In genomic region chr15:74443100-74443909, GRCh38 we compare ENCODE assay signal across 2 cellular contexts.
TF ChIP-seq lines count a peak whose summit lies in the region.

No MANE protein-coding gene starts in this region.

TF ChIP-seq in K562, 482 proteins besides CTCF, POLR2A, EP300 and RAD21:
- TF ChIP-seq FOSL1 (tag; conservative IDR thresholded peaks at IDR 0.05): no peak
- no peak for TF ChIP-seq RB1 (IDR thresholded peaks at IDR 0.05; ENCODE audit: low read depth)
- TF ChIP-seq SUPT5H (IDR thresholded peaks at IDR 0.05): no peak

TF ChIP-seq in HepG2, 621 proteins besides CTCF, POLR2A, EP300 and RAD21 (continues in another document):
- no peak for TF ChIP-seq ARID2 (CRISPR knock-in tag; IDR thresholded peaks at IDR 0.05; ENCODE audit: borderline replicate concordance)
- TF ChIP-seq HMGXB4 (CRISPR knock-in tag; IDR thresholded peaks at IDR 0.05; ENCODE audit: borderline replicate concordance in 1 of 2, low read depth in 1 of 2): peak; percentile 29 to 43; a peak in 1 of 4 replicates
- TF ChIP-seq ZNF557 (CRISPR knock-in tag; IDR thresholded peaks at IDR 0.05): no peak
- TF ChIP-seq ZNF207 (IDR thresholded peaks at IDR 0.05; ENCODE audit: borderline replicate concordance): no peak
- TF ChIP-seq ZNF251 (CRISPR knock-in tag; IDR thresholded peaks at IDR 0.05): no peak
- TF ChIP-seq AHR (CRISPR knock-in tag; IDR thresholded peaks at IDR 0.05): no peak
- TF ChIP-seq, protein P1, sequence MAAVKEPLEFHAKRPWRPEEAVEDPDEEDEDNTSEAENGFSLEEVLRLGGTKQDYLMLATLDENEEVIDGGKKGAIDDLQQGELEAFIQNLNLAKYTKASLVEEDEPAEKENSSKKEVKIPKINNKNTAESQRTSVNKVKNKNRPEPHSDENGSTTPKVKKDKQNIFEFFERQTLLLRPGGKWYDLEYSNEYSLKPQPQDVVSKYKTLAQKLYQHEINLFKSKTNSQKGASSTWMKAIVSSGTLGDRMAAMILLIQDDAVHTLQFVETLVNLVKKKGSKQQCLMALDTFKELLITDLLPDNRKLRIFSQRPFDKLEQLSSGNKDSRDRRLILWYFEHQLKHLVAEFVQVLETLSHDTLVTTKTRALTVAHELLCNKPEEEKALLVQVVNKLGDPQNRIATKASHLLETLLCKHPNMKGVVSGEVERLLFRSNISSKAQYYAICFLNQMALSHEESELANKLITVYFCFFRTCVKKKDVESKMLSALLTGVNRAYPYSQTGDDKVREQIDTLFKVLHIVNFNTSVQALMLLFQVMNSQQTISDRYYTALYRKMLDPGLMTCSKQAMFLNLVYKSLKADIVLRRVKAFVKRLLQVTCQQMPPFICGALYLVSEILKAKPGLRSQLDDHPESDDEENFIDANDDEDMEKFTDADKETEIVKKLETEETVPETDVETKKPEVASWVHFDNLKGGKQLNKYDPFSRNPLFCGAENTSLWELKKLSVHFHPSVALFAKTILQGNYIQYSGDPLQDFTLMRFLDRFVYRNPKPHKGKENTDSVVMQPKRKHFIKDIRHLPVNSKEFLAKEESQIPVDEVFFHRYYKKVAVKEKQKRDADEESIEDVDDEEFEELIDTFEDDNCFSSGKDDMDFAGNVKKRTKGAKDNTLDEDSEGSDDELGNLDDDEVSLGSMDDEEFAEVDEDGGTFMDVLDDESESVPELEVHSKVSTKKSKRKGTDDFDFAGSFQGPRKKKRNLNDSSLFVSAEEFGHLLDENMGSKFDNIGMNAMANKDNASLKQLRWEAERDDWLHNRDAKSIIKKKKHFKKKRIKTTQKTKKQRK (IDR thresholded peaks at IDR 0.05; ENCODE audit: low read length): no peak
- no peak for TF ChIP-seq SNAPC5 (CRISPR knock-in tag; IDR thresholded peaks at IDR 0.05; ENCODE audit: borderline replicate concordance)
- TF ChIP-seq ZMYM4 (CRISPR knock-in tag; IDR thresholded peaks at IDR 0.05): peak; percentile 41; the same call in 1 of the 2 replicates
- TF ChIP-seq, protein P2, sequence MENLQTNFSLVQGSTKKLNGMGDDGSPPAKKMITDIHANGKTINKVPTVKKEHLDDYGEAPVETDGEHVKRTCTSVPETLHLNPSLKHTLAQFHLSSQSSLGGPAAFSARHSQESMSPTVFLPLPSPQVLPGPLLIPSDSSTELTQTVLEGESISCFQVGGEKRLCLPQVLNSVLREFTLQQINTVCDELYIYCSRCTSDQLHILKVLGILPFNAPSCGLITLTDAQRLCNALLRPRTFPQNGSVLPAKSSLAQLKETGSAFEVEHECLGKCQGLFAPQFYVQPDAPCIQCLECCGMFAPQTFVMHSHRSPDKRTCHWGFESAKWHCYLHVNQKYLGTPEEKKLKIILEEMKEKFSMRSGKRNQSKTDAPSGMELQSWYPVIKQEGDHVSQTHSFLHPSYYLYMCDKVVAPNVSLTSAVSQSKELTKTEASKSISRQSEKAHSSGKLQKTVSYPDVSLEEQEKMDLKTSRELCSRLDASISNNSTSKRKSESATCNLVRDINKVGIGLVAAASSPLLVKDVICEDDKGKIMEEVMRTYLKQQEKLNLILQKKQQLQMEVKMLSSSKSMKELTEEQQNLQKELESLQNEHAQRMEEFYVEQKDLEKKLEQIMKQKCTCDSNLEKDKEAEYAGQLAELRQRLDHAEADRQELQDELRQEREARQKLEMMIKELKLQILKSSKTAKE (CRISPR knock-in tag; IDR thresholded peaks at IDR 0.05; ENCODE audit: borderline replicate concordance): peak; percentile 96
- TF ChIP-seq, protein P3, sequence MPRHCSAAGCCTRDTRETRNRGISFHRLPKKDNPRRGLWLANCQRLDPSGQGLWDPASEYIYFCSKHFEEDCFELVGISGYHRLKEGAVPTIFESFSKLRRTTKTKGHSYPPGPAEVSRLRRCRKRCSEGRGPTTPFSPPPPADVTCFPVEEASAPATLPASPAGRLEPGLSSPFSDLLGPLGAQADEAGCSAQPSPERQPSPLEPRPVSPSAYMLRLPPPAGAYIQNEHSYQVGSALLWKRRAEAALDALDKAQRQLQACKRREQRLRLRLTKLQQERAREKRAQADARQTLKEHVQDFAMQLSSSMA (CRISPR knock-in tag; IDR thresholded peaks at IDR 0.05): 0 out of 2 replicates have a peak, but pooled peaks have one; percentile 36
- no peak for TF ChIP-seq SIN3B (IDR thresholded peaks at IDR 0.05; ENCODE audit: low read length)
- TF ChIP-seq ZEB1 (IDR thresholded peaks at IDR 0.05; ENCODE audit: insufficient replicate concordance, low read depth): no peak
- no peak; the same call in 1 of the 2 replicates for TF ChIP-seq JUND (CRISPR knock-in tag; IDR thresholded peaks at IDR 0.05)
- peak; percentile 83; the same call in 1 of the 2 replicates for TF ChIP-seq CBFB (CRISPR knock-in tag; IDR thresholded peaks at IDR 0.05)
- TF ChIP-seq ZNF253 (CRISPR knock-in tag; IDR thresholded peaks at IDR 0.05; ENCODE audit: borderline replicate concordance): no peak
- TF ChIP-seq, protein P4, sequence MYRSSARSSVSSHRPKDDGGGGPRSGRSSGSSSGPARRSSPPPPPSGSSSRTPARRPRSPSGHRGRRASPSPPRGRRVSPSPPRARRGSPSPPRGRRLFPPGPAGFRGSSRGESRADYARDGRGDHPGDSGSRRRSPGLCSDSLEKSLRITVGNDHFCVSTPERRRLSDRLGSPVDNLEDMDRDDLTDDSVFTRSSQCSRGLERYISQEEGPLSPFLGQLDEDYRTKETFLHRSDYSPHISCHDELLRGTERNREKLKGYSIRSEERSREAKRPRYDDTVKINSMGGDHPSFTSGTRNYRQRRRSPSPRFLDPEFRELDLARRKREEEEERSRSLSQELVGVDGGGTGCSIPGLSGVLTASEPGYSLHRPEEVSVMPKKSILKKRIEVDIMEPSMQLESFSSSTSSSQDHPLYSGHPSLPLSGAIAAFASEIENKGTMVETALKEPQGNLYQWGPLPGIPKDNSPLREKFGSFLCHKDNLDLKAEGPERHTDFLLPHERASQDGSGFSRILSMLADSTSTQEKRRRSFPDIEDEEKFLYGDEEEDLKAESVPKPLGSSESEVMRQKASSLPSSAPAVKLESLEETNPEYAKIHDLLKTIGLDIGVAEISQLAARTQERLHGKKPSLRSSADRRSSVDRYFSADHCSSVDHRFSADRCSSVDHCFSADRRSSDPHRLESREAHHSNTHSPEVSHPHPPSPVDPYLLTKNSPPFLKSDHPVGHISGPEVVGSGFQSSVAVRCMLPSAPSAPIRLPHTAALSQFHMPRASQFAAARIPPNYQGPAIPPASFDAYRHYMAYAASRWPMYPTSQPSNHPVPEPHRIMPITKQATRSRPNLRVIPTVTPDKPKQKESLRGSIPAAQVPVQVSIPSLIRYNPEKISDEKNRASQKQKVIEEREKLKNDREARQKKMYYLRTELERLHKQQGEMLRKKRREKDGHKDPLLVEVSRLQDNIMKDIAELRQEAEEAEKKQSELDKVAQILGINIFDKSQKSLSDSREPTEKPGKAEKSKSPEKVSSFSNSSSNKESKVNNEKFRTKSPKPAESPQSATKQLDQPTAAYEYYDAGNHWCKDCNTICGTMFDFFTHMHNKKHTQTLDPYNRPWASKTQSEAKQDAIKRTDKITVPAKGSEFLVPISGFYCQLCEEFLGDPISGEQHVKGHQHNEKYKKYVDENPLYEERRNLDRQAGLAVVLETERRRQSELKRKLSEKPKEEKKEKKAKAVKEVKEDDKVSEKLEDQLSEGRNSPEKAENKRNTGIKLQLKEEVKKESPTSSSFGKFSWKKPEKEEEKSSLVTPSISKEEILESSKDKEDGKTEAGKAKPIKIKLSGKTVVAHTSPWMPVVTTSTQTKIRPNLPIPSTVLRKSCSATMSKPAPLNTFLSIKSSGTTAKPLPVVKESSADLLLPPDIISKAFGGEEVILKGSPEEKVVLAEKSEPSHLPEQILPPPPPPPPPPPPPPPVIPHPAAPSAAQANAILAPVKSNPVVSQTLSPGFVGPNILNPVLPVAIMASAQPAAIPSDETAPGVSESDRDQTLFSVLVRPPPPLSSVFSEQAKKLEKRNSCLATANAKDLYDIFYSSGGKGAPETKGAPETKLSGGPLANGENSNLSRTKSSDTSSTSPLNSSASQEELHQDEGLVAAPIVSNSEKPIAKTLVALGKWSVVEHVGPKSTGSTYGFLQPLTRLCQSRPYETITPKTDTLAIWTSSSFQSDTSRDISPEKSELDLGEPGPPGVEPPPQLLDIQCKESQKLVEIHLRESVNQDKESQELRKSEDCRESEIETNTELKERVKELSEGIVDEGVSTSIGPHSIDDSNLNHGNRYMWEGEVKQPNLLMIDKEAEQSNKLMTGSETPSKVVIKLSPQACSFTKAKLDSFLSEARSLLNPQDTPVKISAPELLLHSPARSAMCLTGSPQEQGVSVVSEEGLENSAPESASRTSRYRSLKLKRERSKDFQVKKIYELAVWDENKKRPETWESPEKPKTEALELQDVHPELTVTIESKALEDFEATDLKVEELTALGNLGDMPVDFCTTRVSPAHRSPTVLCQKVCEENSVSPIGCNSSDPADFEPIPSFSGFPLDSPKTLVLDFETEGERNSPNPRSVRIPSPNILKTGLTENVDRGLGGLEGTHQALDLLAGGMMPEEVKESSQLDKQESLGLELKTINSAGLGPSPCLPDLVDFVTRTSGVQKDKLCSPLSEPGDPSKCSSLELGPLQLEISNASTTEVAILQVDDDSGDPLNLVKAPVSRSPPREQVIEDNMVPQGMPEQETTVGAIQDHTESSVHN (CRISPR knock-in tag; IDR thresholded peaks at IDR 0.05): no peak
- peak; percentile 93 for TF ChIP-seq ZBTB7B (CRISPR knock-in tag; IDR thresholded peaks at IDR 0.05)
- peak; percentile 92 for TF ChIP-seq FOXJ3 (CRISPR knock-in tag; IDR thresholded peaks at IDR 0.05; ENCODE audit: borderline replicate concordance)
- no peak for TF ChIP-seq ZNF569 (CRISPR knock-in tag; IDR thresholded peaks at IDR 0.05; ENCODE audit: borderline replicate concordance)
- TF ChIP-seq HHEX (CRISPR knock-in tag; IDR thresholded peaks at IDR 0.05): peak; percentile 83
- no peak for TF ChIP-seq SSRP1 (CRISPR knock-in tag; IDR thresholded peaks at IDR 0.05)
- TF ChIP-seq RXRA (CRISPR knock-in tag; IDR thresholded peaks at IDR 0.05): peak; percentile 97
- TF ChIP-seq HCFC1 (IDR thresholded peaks at IDR 0.05; ENCODE audit: low read depth, low read length): no peak
- no peak for TF ChIP-seq NFKBIZ (CRISPR knock-in tag; IDR thresholded peaks at IDR 0.05)
- TF ChIP-seq ZFP90 (CRISPR knock-in tag; IDR thresholded peaks at IDR 0.05; ENCODE audit: borderline replicate concordance): no peak; the same call in 1 of the 2 replicates
- TF ChIP-seq, protein P5, sequence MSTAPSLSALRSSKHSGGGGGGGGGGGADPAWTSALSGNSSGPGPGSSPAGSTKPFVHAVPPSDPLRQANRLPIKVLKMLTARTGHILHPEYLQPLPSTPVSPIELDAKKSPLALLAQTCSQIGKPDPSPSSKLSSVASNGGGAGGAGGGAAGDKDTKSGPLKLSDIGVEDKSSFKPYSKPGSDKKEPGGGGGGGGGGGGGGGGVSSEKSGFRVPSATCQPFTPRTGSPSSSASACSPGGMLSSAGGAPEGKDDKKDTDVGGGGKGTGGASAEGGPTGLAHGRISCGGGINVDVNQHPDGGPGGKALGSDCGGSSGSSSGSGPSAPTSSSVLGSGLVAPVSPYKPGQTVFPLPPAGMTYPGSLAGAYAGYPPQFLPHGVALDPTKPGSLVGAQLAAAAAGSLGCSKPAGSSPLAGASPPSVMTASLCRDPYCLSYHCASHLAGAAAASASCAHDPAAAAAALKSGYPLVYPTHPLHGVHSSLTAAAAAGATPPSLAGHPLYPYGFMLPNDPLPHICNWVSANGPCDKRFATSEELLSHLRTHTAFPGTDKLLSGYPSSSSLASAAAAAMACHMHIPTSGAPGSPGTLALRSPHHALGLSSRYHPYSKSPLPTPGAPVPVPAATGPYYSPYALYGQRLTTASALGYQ (CRISPR knock-in tag; IDR thresholded peaks at IDR 0.05): peak; percentile 96
- TF ChIP-seq ZNF274 (CRISPR knock-in tag; IDR thresholded peaks at IDR 0.05): no peak
- TF ChIP-seq, protein P6, sequence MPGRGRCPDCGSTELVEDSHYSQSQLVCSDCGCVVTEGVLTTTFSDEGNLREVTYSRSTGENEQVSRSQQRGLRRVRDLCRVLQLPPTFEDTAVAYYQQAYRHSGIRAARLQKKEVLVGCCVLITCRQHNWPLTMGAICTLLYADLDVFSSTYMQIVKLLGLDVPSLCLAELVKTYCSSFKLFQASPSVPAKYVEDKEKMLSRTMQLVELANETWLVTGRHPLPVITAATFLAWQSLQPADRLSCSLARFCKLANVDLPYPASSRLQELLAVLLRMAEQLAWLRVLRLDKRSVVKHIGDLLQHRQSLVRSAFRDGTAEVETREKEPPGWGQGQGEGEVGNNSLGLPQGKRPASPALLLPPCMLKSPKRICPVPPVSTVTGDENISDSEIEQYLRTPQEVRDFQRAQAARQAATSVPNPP (CRISPR knock-in tag; IDR thresholded peaks at IDR 0.05): no peak
- no peak for TF ChIP-seq ETV6 (CRISPR knock-in tag; conservative IDR thresholded peaks at IDR 0.05)
- no peak for TF ChIP-seq SPEN (CRISPR knock-in tag; IDR thresholded peaks at IDR 0.05; ENCODE audit: low read depth)
- no peak for TF ChIP-seq THAP8 (CRISPR knock-in tag; IDR thresholded peaks at IDR 0.05; ENCODE audit: borderline replicate concordance)
- no peak for TF ChIP-seq ZNF33A (CRISPR knock-in tag; IDR thresholded peaks at IDR 0.05; ENCODE audit: borderline replicate concordance)
- peak; percentile 92 for TF ChIP-seq HDAC1 (CRISPR knock-in tag; IDR thresholded peaks at IDR 0.05)
- TF ChIP-seq KLF15 (CRISPR knock-in tag; IDR thresholded peaks at IDR 0.05; ENCODE audit: borderline replicate concordance): no peak
- TF ChIP-seq, protein P7, sequence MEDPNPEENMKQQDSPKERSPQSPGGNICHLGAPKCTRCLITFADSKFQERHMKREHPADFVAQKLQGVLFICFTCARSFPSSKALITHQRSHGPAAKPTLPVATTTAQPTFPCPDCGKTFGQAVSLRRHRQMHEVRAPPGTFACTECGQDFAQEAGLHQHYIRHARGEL (CRISPR knock-in tag; IDR thresholded peaks at IDR 0.05): no peak
- no peak for TF ChIP-seq ZNF430 (CRISPR knock-in tag; IDR thresholded peaks at IDR 0.05)
- TF ChIP-seq ZNF326 (CRISPR knock-in tag; IDR thresholded peaks at IDR 0.05; ENCODE audit: borderline replicate concordance): no peak
- no peak for TF ChIP-seq ATRX (CRISPR knock-in tag; IDR thresholded peaks at IDR 0.05; ENCODE audit: borderline replicate concordance)
- TF ChIP-seq HNF4G (IDR thresholded peaks at IDR 0.05; ENCODE audit: borderline replicate concordance, low read depth, low read length): peak; percentile 64; the same call in 1 of the 2 replicates
- no peak for TF ChIP-seq HNF4G (CRISPR knock-in tag; IDR thresholded peaks at IDR 0.05; ENCODE audit: borderline replicate concordance, low read depth)
- TF ChIP-seq PRMT3 (CRISPR knock-in tag; IDR thresholded peaks at IDR 0.05; ENCODE audit: borderline replicate concordance, low read depth): 0 out of 2 replicates have a peak, but pooled peaks have one; percentile 54
